8 cellular contexts compared by ENCODE assay signal in genomic region chr7:91226411-91226810, GRCh38.
"Had no signal": no experiment of that assay in that cellular context is flagged by ENCODE, and none has a peak within 500 bp of the region (broad histone marks: within the 10 kb centered on the region; RNA-seq: fewer than 3 reads in every experiment).

No MANE protein-coding gene starts in this region.

- ATAC-seq: HepG2, K562 had no signal

- DNase-seq: GM23248, GOT3, H7, KG1 had no signal

- H3K4me3 ChIP-seq: GM23248, HAP-1, K562 had no signal

- H3K27ac ChIP-seq: GM23248, HL-60 had no signal

- H3K36me3 ChIP-seq: HAP-1 had no signal

- H3K9me3 ChIP-seq: HAP-1 had no signal

- H3K9ac ChIP-seq: GM23248 had no signal

- H3K4me1 ChIP-seq: HAP-1 had no signal

- H2AFZ ChIP-seq: GM23248 had no signal
